27 cellular contexts compared by ENCODE assay signal in genomic region chr17:27086526-27086925, GRCh38.
"Had no signal": no experiment of that assay in that cellular context is flagged by ENCODE, and none has a peak within 500 bp of the region (broad histone marks: within the 10 kb centered on the region; RNA-seq: fewer than 3 reads in every experiment).

No MANE protein-coding gene starts in this region.

- FAIRE-seq: colon, endothelial cell of umbilical vein, frontal cortex had no signal

- H3K4me3 ChIP-seq: colonic mucosa, coronary artery, dorsolateral prefrontal cortex, esophagus muscularis mucosa, esophagus squamous epithelium, gastrocnemius medialis, gastroesophageal sphincter, heart left ventricle, heart right ventricle had no signal

- H3K4me1 ChIP-seq: colonic mucosa, esophagus muscularis mucosa, esophagus squamous epithelium, foreskin keratinocyte, gastrocnemius medialis, gastroesophageal sphincter, heart left ventricle, heart right ventricle had no signal

- H3K27me3 ChIP-seq: colonic mucosa, esophagus squamous epithelium, foreskin keratinocyte, gastrocnemius medialis had no signal

- H3K36me3 ChIP-seq: colonic mucosa, esophagus muscularis mucosa, esophagus squamous epithelium, gastrocnemius medialis, gastroesophageal sphincter, heart left ventricle, heart right ventricle had no signal

- DNase-seq: colonic mucosa; cortex of kidney; dermis blood vessel endothelial cell; dorsolateral prefrontal cortex; effector CD4-positive, alpha-beta T cell; effector CD8-positive, alpha-beta T cell; effector memory CD4-positive, alpha-beta T cell; effector memory CD8-positive, alpha-beta T cell; endodermal cell; erythroblast; esophagus squamous epithelium; foreskin fibroblast; foreskin keratinocyte; foreskin melanocyte; gastrocnemius medialis; glutamatergic neuron; head of caudate nucleus; heart left ventricle; heart right ventricle had no signal

- H3K27ac ChIP-seq: colonic mucosa, coronary artery, dorsolateral prefrontal cortex, epithelial cell of prostate, esophagus muscularis mucosa, esophagus squamous epithelium, foreskin keratinocyte, gastrocnemius medialis, gastroesophageal sphincter, heart left ventricle, heart right ventricle had no signal

- H3K9me3 ChIP-seq: colonic mucosa, esophagus muscularis mucosa, esophagus squamous epithelium, gastrocnemius medialis, gastroesophageal sphincter, heart left ventricle, heart right ventricle had no signal

- ATAC-seq: effector memory CD8-positive, alpha-beta T cell; esophagus mucosa; foreskin keratinocyte; gastrocnemius medialis; gastroesophageal sphincter; heart left ventricle; heart right ventricle had no signal
